In genomic region chr2:117854610-117855009, GRCh38 we compare ENCODE assay signal across 7 cellular contexts.
"Had no signal": no experiment of that assay in that cellular context is flagged by ENCODE, and none has a peak within 500 bp of the region (broad histone marks: within the 10 kb centered on the region; RNA-seq: fewer than 3 reads in every experiment).

No MANE protein-coding gene starts in this region.

- H3K4me3 Mint-ChIP-seq: GM23338, H9 had no signal

- H3K27ac Mint-ChIP-seq: GM23338, H9 had no signal

- H3K9me3 Mint-ChIP-seq: GM23338 had no signal

- H3K4me2 ChIP-seq: GM23338 had no signal

- H3K27ac ChIP-seq: HL-60 had no signal

- H3K4me3 ChIP-seq: GM23338, K562 had no signal

- DNase-seq: H9, HCEC 1CT, KG1 had no signal

- H2AFZ ChIP-seq: GM23338 had no signal

- ATAC-seq: GM23338, HepG2, K562 had no signal
